ENCODE assay signal across 24 cellular contexts in the genomic region with DNA sequence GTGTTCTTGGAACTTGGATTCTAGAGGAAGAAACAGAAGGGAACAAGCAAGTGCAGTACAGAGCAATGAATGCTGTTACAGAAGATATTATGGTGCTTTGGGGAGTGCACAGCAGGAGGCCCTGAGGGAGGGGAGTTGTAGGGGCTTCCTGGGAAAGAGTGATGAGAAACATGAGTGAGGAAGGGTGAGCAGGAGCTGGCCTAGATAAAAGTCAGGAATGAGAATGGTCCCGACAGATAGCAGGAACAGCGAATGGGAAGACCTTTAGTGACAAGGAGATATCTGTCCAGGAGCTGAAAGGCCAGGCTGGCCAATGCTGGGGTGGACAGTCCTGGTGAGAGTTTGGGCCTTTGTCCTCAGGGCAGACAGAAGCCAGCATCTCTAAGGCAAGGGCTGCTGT.
"Had no signal": no experiment of that assay in that cellular context is flagged by ENCODE, and none has a peak within 500 bp of the region (broad histone marks: within the 10 kb centered on the region; RNA-seq: fewer than 3 reads in every experiment).

No MANE protein-coding gene starts in this region.

- ATAC-seq: Panc1, PC-3 had no signal

- H3K9me3 ChIP-seq: SK-N-SH had no signal

- H3K9ac ChIP-seq: SK-N-SH had no signal

- H3K27ac ChIP-seq: HL-60, RWPE1 had no signal

- FAIRE-seq: HTR-8/SVneo had no signal

- H3K4me2 ChIP-seq: SK-N-SH had no signal

- DNase-seq: KBM-7, MV-4-11, NCI-H1048, NCI-H1105, NCI-H1417, NCI-H1436 treated with DMSO at 0.1 percent for 48 hours, NCI-H1694 treated with DMSO at 0.1 percent for 48 hours, NCI-H1930, NCI-H2081, NCI-H2171, NCI-H226, NCI-H446, NCI-H510A, NCI-H524 treated with DMSO at 0.1 percent for 48 hours, NCI-H69, NCI-H774, PC-3, SHP77, SK-N-SH, SW 1271 had no signal
